In the genomic region with DNA sequence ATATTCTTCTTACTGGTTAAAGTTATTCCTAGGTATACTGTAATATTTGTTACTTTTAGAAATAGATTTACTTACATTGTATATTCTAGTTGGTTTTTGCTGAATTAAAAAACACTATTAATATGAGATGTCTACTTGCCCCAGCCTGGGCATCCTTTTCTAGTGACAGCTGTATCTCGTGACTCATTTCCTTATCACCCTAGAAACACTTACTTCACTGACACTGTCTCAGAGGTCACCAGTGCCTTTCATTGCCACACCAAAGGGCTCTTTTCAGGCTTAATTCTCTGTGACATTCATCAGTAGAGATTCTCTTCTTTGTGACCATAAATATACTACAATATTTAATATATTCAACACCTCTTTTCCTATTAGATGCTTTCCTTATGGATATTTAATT, we compare ENCODE assay signal across 34 cellular contexts.
"Had no signal": no experiment of that assay in that cellular context is flagged by ENCODE, and none has a peak within 500 bp of the region (broad histone marks: within the 10 kb centered on the region; RNA-seq: fewer than 3 reads in every experiment).

No MANE protein-coding gene starts in this region.

- H3K27me3 ChIP-seq: brain microvascular endothelial cell, SJCRH30 had no signal

- H3K4me3 ChIP-seq: PC-9, SJCRH30, SK-N-MC had no signal

- ATAC-seq: activated CD8-positive, alpha-beta T cell treated with anti-CD3 and anti-CD28 coated beads for 36 hours; activated T-cell treated with anti-CD3 and anti-CD28 coated beads, Interleukin-2, amount 50 U/mL, for 72 hours; activated T-helper 17 cell treated with anti-CD3 and anti-CD28 coated beads, Interleukin-2, amount 50 U/mL, for 72 hours had no signal

- H3K27ac Mint-ChIP-seq: activated CD8-positive, alpha-beta T cell treated with anti-CD3 and anti-CD28 coated beads for 36 hours; activated naive CD8-positive, alpha-beta T cell treated with anti-CD3 and anti-CD28 coated beads for 36 hours; activated T-cell treated with anti-CD3 and anti-CD28 coated beads, Interleukin-2, amount 50 U/mL, for 72 hours; activated T-helper 17 cell treated with anti-CD3 and anti-CD28 coated beads, Interleukin-2, amount 50 U/mL, for 72 hours had no signal

- H3K27me3 Mint-ChIP-seq: activated CD8-positive, alpha-beta T cell treated with anti-CD3 and anti-CD28 coated beads for 36 hours; activated naive CD8-positive, alpha-beta T cell treated with anti-CD3 and anti-CD28 coated beads for 36 hours; activated T-helper 17 cell treated with anti-CD3 and anti-CD28 coated beads, Interleukin-2, amount 50 U/mL, for 72 hours had no signal

- H3K9me3 ChIP-seq: SJCRH30 had no signal

- H3K4me3 Mint-ChIP-seq: activated CD8-positive, alpha-beta T cell treated with anti-CD3 and anti-CD28 coated beads for 36 hours; activated naive CD8-positive, alpha-beta T cell treated with anti-CD3 and anti-CD28 coated beads for 36 hours; activated T-cell treated with anti-CD3 and anti-CD28 coated beads, Interleukin-2, amount 50 U/mL, for 72 hours; activated T-helper 17 cell treated with anti-CD3 and anti-CD28 coated beads, Interleukin-2, amount 50 U/mL, for 72 hours had no signal

- DNase-seq: activated CD4-positive, alpha-beta T cell treated with anti-CD3 and anti-CD28 coated beads for 1 hour; activated CD4-positive, alpha-beta T cell treated with anti-CD3 and anti-CD28 coated beads for 48 hours; activated CD4-positive, alpha-beta T cell treated with anti-CD3 and anti-CD28 coated beads, Interleukin-2, amount 50 U/mL, for 4 hours; activated CD4-positive, CD25-positive, alpha-beta regulatory T cell; activated CD8-positive, alpha-beta T cell treated with anti-CD3 and anti-CD28 coated beads for 36 hours; activated effector memory CD4-positive, alpha-beta T cell treated with anti-CD3 and anti-CD28 coated beads, Interleukin-2, amount 50 U/mL, for 16 hours; activated naive CD4-positive, alpha-beta T cell; activated naive CD4-positive, alpha-beta T cell treated with anti-CD3 and anti-CD28 coated beads, Interleukin-2, amount 50 U/mL, for 16 hours; activated naive CD8-positive, alpha-beta T cell treated with anti-CD3 and anti-CD28 coated beads for 36 hours; activated T-cell treated with anti-CD3 and anti-CD28 coated beads, Interleukin-2, amount 50 U/mL, for 1 hour; activated T-cell treated with anti-CD3 and anti-CD28 coated beads, Interleukin-2, amount 50 U/mL, for 72 hours; amniotic stem cell; aorta; brain microvascular endothelial cell; central memory CD4-positive, alpha-beta T cell; Karpas-422; KBM-7; MM.1S; NCI-H1105; NCI-H1417 treated with DMSO at 0.1 percent for 48 hours; NCI-H187 treated with DMSO at 0.1 percent for 48 hours; NCI-H2081; NCI-H226; NCI-H446 treated with DMSO at 0.1 percent for 48 hours; NCI-H524; NCI-H69; NCI-H82; PC-9; SHP77; T1000; WERI-Rb-1 had no signal

- H3K27ac ChIP-seq: brain microvascular endothelial cell, PC-9, SJCRH30, WERI-Rb-1 had no signal

- H3K36me3 ChIP-seq: brain microvascular endothelial cell, SJCRH30, WERI-Rb-1 had no signal

- H3K4me1 Mint-ChIP-seq: activated naive CD8-positive, alpha-beta T cell treated with anti-CD3 and anti-CD28 coated beads for 36 hours; activated T-helper 17 cell treated with anti-CD3 and anti-CD28 coated beads, Interleukin-2, amount 50 U/mL, for 72 hours had no signal

- H3K36me3 Mint-ChIP-seq: activated naive CD8-positive, alpha-beta T cell treated with anti-CD3 and anti-CD28 coated beads for 36 hours had no signal
